29 cellular contexts compared by ENCODE assay signal in the genomic region with DNA sequence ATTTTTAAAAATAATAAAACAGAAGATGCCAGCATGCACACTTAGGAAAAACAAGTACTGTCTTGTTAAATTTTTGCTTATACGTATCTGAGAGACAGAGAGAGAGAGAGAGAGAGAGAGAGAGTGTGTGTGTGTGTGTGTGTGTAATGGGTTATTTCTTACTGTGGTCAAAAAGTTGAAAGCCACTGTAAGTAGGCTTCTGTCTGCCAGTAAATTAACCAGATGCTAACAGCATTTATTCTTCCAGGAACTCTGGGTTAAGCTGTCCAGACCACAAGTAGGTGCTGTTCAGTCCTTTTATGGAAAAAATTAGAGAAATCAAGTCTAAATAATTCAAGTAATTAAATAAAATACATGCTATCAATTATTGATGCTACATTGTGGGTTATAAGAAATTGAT. TPM values are rescaled to one million over a fixed set of nuclear protein-coding genes. Genes with fewer than 3 reads are reported as not detected.
DNase-seq lines count a peak whose midpoint lies in the region; ATAC-seq and TF ChIP-seq lines count a peak whose summit lies in the region.
"Had no signal": no experiment of that assay in that cellular context is flagged by ENCODE, and none has a peak within 500 bp of the region (broad histone marks: within the 10 kb centered on the region; RNA-seq: fewer than 3 reads in every experiment).

No MANE protein-coding gene starts in this region.

- DNase-seq in amniotic epithelial cell (ENCODE audit: low read depth) (peak; percentile 60), fibroblast of mammary gland (ENCODE audit: low read depth) (peak; percentile 7), skeletal muscle cell (ENCODE audit: low read depth) (peak; percentile 9), gastrocnemius medialis (no peak), NCI-H1417 treated with DMSO at 0.1 percent for 48 hours (lab: John Stamatoyannopoulos, UW) (no peak), vagina (ENCODE audit: extremely low spot score in 2 of 2) (no peak)
- DNase-seq: activated CD4-positive, alpha-beta T cell treated with anti-CD3 and anti-CD28 coated beads, Interleukin-2, amount 50 U/mL, for 48 hours; activated CD4-positive, CD25-positive, alpha-beta regulatory T cell treated with anti-CD3 and anti-CD28 coated beads, Interleukin-2, amount 50 U/mL, for 72 hours; activated naive CD4-positive, alpha-beta T cell treated with Interleukin-2 at 50 U/mL for 16 hours; adrenal gland; COR-L47; effector CD8-positive, alpha-beta T cell; GF-D8; GM23248; heart right ventricle; mucosa of descending colon; NCI-H1092 treated with DMSO at 0.1 percent for 48 hours; NCI-H187; NCI-H2171; NCI-H510A; OCI-M1; stimulated activated naive CD8-positive, alpha-beta T cell treated with anti-CD3 and anti-CD28 coated beads, Interleukin-15, Interleukin-2, amounts not matched to agents 100 U/mL and 50 U/mL, for 24 hours had no signal

- H3K27ac ChIP-seq in gastrocnemius medialis (no peak overlapping the region), vagina (no peak overlapping the region)
- H3K27ac ChIP-seq: adrenal gland, C4-2B, coronary artery, epithelial cell of prostate, GM23248, heart right ventricle, skin epidermis had no signal

- H3K4me1 ChIP-seq in Loucy (ENCODE audit: insufficient read depth, low read length, poor library complexity, severe bottlenecking) (no peaks in the 10 kb centered on the region), gastrocnemius medialis (no peaks in the 10 kb centered on the region), vagina (no peaks in the 10 kb centered on the region)
- H3K4me1 ChIP-seq: adrenal gland, heart right ventricle had no signal

- peak overlapping the region; percentile 42 for H3K9ac ChIP-seq in Loucy (ENCODE audit: low read depth, low read length, poor library complexity, severe bottlenecking)
- H3K9ac ChIP-seq: GM23248 had no signal

- no peaks in the 10 kb centered on the region for H4K20me1 ChIP-seq in Loucy (ENCODE audit: insufficient read depth, low read length, poor library complexity, severe bottlenecking)

- H3K9me2 ChIP-seq in Loucy (replicated peaks; ENCODE audit: low read depth, low read length): no peaks in the 10 kb centered on the region

- TF ChIP-seq POLR2A in gastrocnemius medialis (IDR thresholded peaks at IDR 0.05): no peak
- TF ChIP-seq POLR2A in vagina (IDR thresholded peaks at IDR 0.05): no peak

- H3K36me3 ChIP-seq in Loucy (ENCODE audit: insufficient read depth, low read length) (peaks cover 50% of the 10 kb centered on the region; the same call in 1 of the 2 replicates), gastrocnemius medialis (peaks cover 3 to 71% of the 10 kb centered on the region in 2 donors), vagina (peaks cover 0 to 41% of the 10 kb centered on the region in 2 donors)

- ATAC-seq in GM21619 (IDR thresholded peaks at IDR 0.05; ENCODE audit: unreplicated experiment) (no peak), gastrocnemius medialis (no peak)
- ATAC-seq: heart right ventricle; mucosa of descending colon; stimulated activated naive CD8-positive, alpha-beta T cell treated with anti-CD3 and anti-CD28 coated beads, Interleukin-15, Interleukin-2, amounts not matched to agents 100 U/mL and 50 U/mL, for 24 hours had no signal

- no peaks in the 10 kb centered on the region for H3F3A ChIP-seq in Loucy (ENCODE audit: low read depth)

- no peak overlapping the region for H3K4me2 ChIP-seq in Loucy (ENCODE audit: low read depth, low read length, poor library complexity, severe bottlenecking)

- no peak overlapping the region for H2AFZ ChIP-seq in Loucy (ENCODE audit: low read length)
- H2AFZ ChIP-seq: GM23248 had no signal

- H3K79me2 ChIP-seq in Loucy (ENCODE audit: insufficient read depth, low read length): no peaks in the 10 kb centered on the region

- peak; percentile 21; the same call in 1 of the 2 replicates for TF ChIP-seq CTCF in Loucy (conservative IDR thresholded peaks at IDR 0.05; ENCODE audit: low read length)
- TF ChIP-seq CTCF in fibroblast of mammary gland (conservative IDR thresholded peaks at IDR 0.05; ENCODE audit: control insufficient read depth, insufficient read depth, low read depth, low read length): no peak
- TF ChIP-seq CTCF in gastrocnemius medialis (IDR thresholded peaks at IDR 0.05 in 4 of 5, conservative IDR thresholded peaks at IDR 0.05 in 1 of 5): no peak
- TF ChIP-seq CTCF in vagina (IDR thresholded peaks at IDR 0.05): no peak

- H3K9me3 ChIP-seq in Loucy (ENCODE audit: insufficient read depth, low read depth, low read length) (no peaks in the 10 kb centered on the region), gastrocnemius medialis (no peaks in the 10 kb centered on the region), vagina (no peaks in the 10 kb centered on the region)
- H3K9me3 ChIP-seq: adrenal gland, heart right ventricle, mucosa of descending colon had no signal

- intact Hi-C loops in gastrocnemius medialis (cut with DNase I; ENCODE audit: low total_unique reads): no loop called here
- intact Hi-C loops in vagina (cut with DNase I): no loop called here

- no peaks in the 10 kb centered on the region for H3K27me3 ChIP-seq in Loucy (ENCODE audit: insufficient read depth, low read length, poor library complexity, severe bottlenecking)
- no peaks in the 10 kb centered on the region for H3K27me3 ChIP-seq in gastrocnemius medialis
- H3K27me3 ChIP-seq in vagina: no peaks in the 10 kb centered on the region
- H3K27me3 ChIP-seq: adrenal gland, heart right ventricle had no signal

- H3K4me3 ChIP-seq in Loucy (ENCODE audit: low read length, poor library complexity, severe bottlenecking) (no peak overlapping the region), fibroblast of mammary gland (ENCODE audit: control insufficient read depth, low read depth, low read length) (no peak overlapping the region), skeletal muscle cell (ENCODE audit: low read depth, low read length) (no peak overlapping the region), gastrocnemius medialis (no peak overlapping the region), vagina (no peak overlapping the region)
- H3K4me3 ChIP-seq: adrenal gland, coronary artery, GM23248, heart right ventricle, lung, mucosa of descending colon, skin epidermis had no signal

- in situ Hi-C loops in gastrocnemius medialis (cut with MboI; ENCODE audit: low sequenced_read_pairs in 4 of 4): no loop called here

RNA-seq across cellular contexts. Expression of a gene that starts 39.7 kb away (rescaled TPM):
- under 1 TPM in 1 of 4 donors, not detected in 3; 0.85 TPM for total RNA-seq in gastrocnemius medialis
- total RNA-seq in vagina: not detected

Comparison
In these comparisons a context has a peak if more than half of its experiments do, and no peak if none do; other contexts are left out.
1. DNase-seq: peak in amniotic epithelial cell (single experiment), fibroblast of mammary gland (single experiment) and skeletal muscle cell (single experiment); none in gastrocnemius medialis (0 of 2), NCI-H1417 treated with DMSO at 0.1 percent for 48 hours (single experiment) and vagina (0 of 2).